24 cellular contexts compared by ENCODE assay signal in the genomic region with DNA sequence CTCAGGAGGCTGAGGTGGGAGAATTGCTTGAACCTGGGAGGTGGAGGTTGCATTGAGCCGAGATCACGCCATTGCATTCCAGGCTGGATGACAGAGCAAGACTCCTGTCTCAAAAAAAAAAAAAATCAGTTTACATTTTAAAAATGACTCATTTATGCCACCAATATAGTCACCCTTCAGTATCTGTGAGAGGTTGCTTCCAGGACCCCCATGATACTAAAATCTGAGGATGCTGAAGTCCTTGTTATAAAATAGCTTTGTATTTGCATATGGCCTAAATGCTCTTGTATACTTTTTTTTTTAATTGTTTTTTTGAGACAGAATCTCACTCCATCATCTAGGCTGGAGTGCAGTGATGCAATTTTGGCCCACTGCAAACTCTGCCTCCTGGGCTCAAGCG. TPM values are rescaled to one million over a fixed set of nuclear protein-coding genes. Genes with fewer than 3 reads are reported as not detected.
A peak's percentile ranks its signal among the peaks of the same experiment; 100 is the strongest.
DNase-seq lines count a peak whose midpoint lies in the region; ATAC-seq, FAIRE-seq and TF ChIP-seq lines count a peak whose summit lies in the region.
"Had no signal": no experiment of that assay in that cellular context is flagged by ENCODE, and none has a peak within 500 bp of the region (broad histone marks: within the 10 kb centered on the region; RNA-seq: fewer than 3 reads in every experiment).

No MANE protein-coding gene starts in this region.

- H3K4me1 Mint-ChIP-seq in activated naive CD8-positive, alpha-beta T cell treated with anti-CD3 and anti-CD28 coated beads, Interleukin-2, amount 50 U/mL, for 24 hours = peaks cover 3% of the 10 kb centered on the region

- no peak overlapping the region for H3K27ac Mint-ChIP-seq in activated naive CD8-positive, alpha-beta T cell treated with anti-CD3 and anti-CD28 coated beads, Interleukin-2, amount 50 U/mL, for 24 hours
- H3K27ac Mint-ChIP-seq: CD4-positive, CD25-positive, alpha-beta regulatory T cell; IgD-negative memory B cell; T-cell had no signal

- H3K36me3 ChIP-seq in bronchial epithelial cell (ENCODE audit: control insufficient read depth, insufficient read depth, low read length) = no peaks in the 10 kb centered on the region

- no peak for FAIRE-seq in bronchial epithelial cell (lab: Jason Lieb, UNC)
- FAIRE-seq: GM12891, H1, HTR-8/SVneo had no signal

- H3K36me3 Mint-ChIP-seq in activated naive CD8-positive, alpha-beta T cell treated with anti-CD3 and anti-CD28 coated beads, Interleukin-2, amount 50 U/mL, for 24 hours (ENCODE audit: low read depth) = no peaks in the 10 kb centered on the region
- H3K36me3 Mint-ChIP-seq: CD4-positive, CD25-positive, alpha-beta regulatory T cell; IgD-negative memory B cell; T-cell had no signal

- H3K4me3 ChIP-seq in bronchial epithelial cell (ENCODE audit: low read depth, low read length) = no peak overlapping the region

- peaks cover 45% of the 10 kb centered on the region for H3K27me3 Mint-ChIP-seq in activated naive CD8-positive, alpha-beta T cell treated with anti-CD3 and anti-CD28 coated beads, Interleukin-2, amount 50 U/mL, for 24 hours

- TF ChIP-seq CTCF in bronchial epithelial cell (IDR thresholded peaks at IDR 0.05; ENCODE audit: insufficient read depth, low read length, severe bottlenecking) = no peak

- no peaks in the 10 kb centered on the region for H3K9me3 Mint-ChIP-seq in activated naive CD8-positive, alpha-beta T cell treated with anti-CD3 and anti-CD28 coated beads, Interleukin-2, amount 50 U/mL, for 24 hours
- H3K9me3 Mint-ChIP-seq: CD4-positive, CD25-positive, alpha-beta regulatory T cell; IgD-negative memory B cell; T-cell had no signal

- H3K4me3 Mint-ChIP-seq in activated naive CD8-positive, alpha-beta T cell treated with anti-CD3 and anti-CD28 coated beads, Interleukin-2, amount 50 U/mL, for 24 hours = no peak overlapping the region
- H3K4me3 Mint-ChIP-seq: CD4-positive, CD25-positive, alpha-beta regulatory T cell; IgD-negative memory B cell; T-cell had no signal

- DNase-seq in ELR (ENCODE audit: low read depth) = peak; percentile 77
- peak; percentile 32 for DNase-seq in NCI-H226
- peak; percentile 38 for DNase-seq in bronchial epithelial cell (ENCODE audit: low read depth)
- DNase-seq in kidney tubule cell (ENCODE audit: low spot score) = peak; percentile 80
- DNase-seq in activated naive CD8-positive, alpha-beta T cell treated with anti-CD3 and anti-CD28 coated beads, Interleukin-2, amount 50 U/mL, for 24 hours = no peak
- no peak for DNase-seq in activated effector memory CD4-positive, alpha-beta T cell treated with Interleukin-2 at 50 U/mL for 16 hours
- no peak for DNase-seq in NCI-H2029 treated with DMSO at 0.1 percent for 48 hours (lab: John Stamatoyannopoulos, UW)
- DNase-seq: Caco-2; CD4-positive, CD25-positive, alpha-beta regulatory T cell; DMS79; GF-D8; NCI-H1105 treated with DMSO at 0.1 percent for 48 hours; NCI-H187; NCI-H2171; NCI-H446 treated with DMSO at 0.1 percent for 48 hours; NCI-H774; SK-N-SH; T-cell had no signal

- H3K27me3 ChIP-seq in bronchial epithelial cell (ENCODE audit: control insufficient read depth, insufficient read depth, low read length) = peaks cover 2% of the 10 kb centered on the region

- no peak for ATAC-seq in activated naive CD8-positive, alpha-beta T cell treated with anti-CD3 and anti-CD28 coated beads, Interleukin-2, amount 50 U/mL, for 24 hours
- ATAC-seq in GM18870 (IDR thresholded peaks at IDR 0.05; ENCODE audit: unreplicated experiment) = no peak
- ATAC-seq: Right ventricle myocardium inferior, T-cell had no signal

RNA-seq across cellular contexts. Expression of gene OCLN, which starts 5.8 kb away (rescaled TPM):
- total RNA-seq in bronchial epithelial cell = 76.9 and 109 TPM in 2 replicates

Comparison
In these comparisons a context has a peak if more than half of its experiments do, and no peak if none do; other contexts are left out.
1. DNase-seq: peak in ELR (single experiment), NCI-H226 (single experiment), bronchial epithelial cell (single experiment) and kidney tubule cell (single experiment); none in activated naive CD8-positive, alpha-beta T cell treated with anti-CD3 and anti-CD28 coated beads, Interleukin-2, amount 50 U/mL, for 24 hours (single experiment), activated effector memory CD4-positive, alpha-beta T cell treated with Interleukin-2 at 50 U/mL for 16 hours (single experiment) and NCI-H2029 treated with DMSO at 0.1 percent for 48 hours (single experiment).